11 cellular contexts compared by ENCODE assay signal in genomic region chr1:59013928-59014279, GRCh38.
DNase-seq lines count a peak whose midpoint lies in the region; ATAC-seq and TF ChIP-seq lines count a peak whose summit lies in the region.
"Had no signal": no experiment of that assay in that cellular context is flagged by ENCODE, and none has a peak within 500 bp of the region (broad histone marks: within the 10 kb centered on the region; RNA-seq: fewer than 3 reads in every experiment).

No MANE protein-coding gene starts in this region.

- H3K4ac ChIP-seq in mesenchymal stem cell (ENCODE audit: low read depth in 1 of 2, low read length in 2 of 2): no peak overlapping the region

- CTCF ChIA-PET in mammary epithelial cell (lab: Charles Lee; ENCODE audit: low non-redundant PET): no interaction called here

- no peak for ATAC-seq in GM18868 (IDR thresholded peaks at IDR 0.05; ENCODE audit: unreplicated experiment)

- no peak overlapping the region for H3K18ac ChIP-seq in mesenchymal stem cell (ENCODE audit: low read depth in 1 of 2, low read length in 2 of 2)

- H3K9me3 ChIP-seq in MM.1S (replicated peaks; ENCODE audit: insufficient read depth, low read length): no peaks in the 10 kb centered on the region
- no peaks in the 10 kb centered on the region for H3K9me3 ChIP-seq in mammary epithelial cell (replicated peaks; ENCODE audit: insufficient read depth, low read length)
- peaks cover 6% of the 10 kb centered on the region for H3K9me3 ChIP-seq in mesenchymal stem cell (ENCODE audit: control insufficient read depth, low read length)

- H3K4me1 ChIP-seq in MM.1S (ENCODE audit: low read length) (peaks cover 49% of the 10 kb centered on the region), mammary epithelial cell (ENCODE audit: insufficient read depth, low read length) (peaks cover 19% of the 10 kb centered on the region), mesenchymal stem cell (ENCODE audit: control insufficient read depth, insufficient read depth, low read depth, low read length) (peaks cover 14% of the 10 kb centered on the region)

- H3K27me3 ChIP-seq in MM.1S (replicated peaks; ENCODE audit: insufficient read depth, low read length) (no peaks in the 10 kb centered on the region), mammary epithelial cell (ENCODE audit: insufficient read depth, low read length) (no peaks in the 10 kb centered on the region), mesenchymal stem cell (ENCODE audit: control insufficient read depth in 1 of 2, insufficient read depth in 1 of 2, low read length in 2 of 2) (no peaks in the 10 kb centered on the region)

- no peaks in the 10 kb centered on the region for H3K9me2 ChIP-seq in MM.1S (replicated peaks; ENCODE audit: insufficient read depth, low read length)

- TF ChIP-seq CTCF in MM.1S (IDR thresholded peaks at IDR 0.05; ENCODE audit: low read length): no peak
- TF ChIP-seq CTCF in mammary epithelial cell (conservative IDR thresholded peaks at IDR 0.05 in 1 of 2, IDR thresholded peaks at IDR 0.05 in 1 of 2; ENCODE audit: extremely low read depth in 1 of 2, insufficient read depth in 1 of 2, low read depth in 1 of 2, low read length in 2 of 2): no peak

- H2AK5ac ChIP-seq in mesenchymal stem cell (ENCODE audit: low read length, severe bottlenecking): no peak overlapping the region

- dilution Hi-C loops in mammary epithelial cell (cut with HindIII; ENCODE audit: low sequenced_read_pairs): no loop called here

- peaks cover 32% of the 10 kb centered on the region for H3F3A ChIP-seq in MM.1S (ENCODE audit: insufficient read depth, low read length)

- peak overlapping the region; percentile 61 for H3K9ac ChIP-seq in MM.1S (ENCODE audit: low read length)
- H3K9ac ChIP-seq in mammary epithelial cell (ENCODE audit: insufficient read depth, low read length): no peak overlapping the region
- peak overlapping the region; percentile 89 for H3K9ac ChIP-seq in mesenchymal stem cell (ENCODE audit: low read length)

- WGBS in mammary epithelial cell (ENCODE audit: low coverage, missing lambda C conversion rate): 24% methylated on average over 3 of the region's 3 CpGs
- 13% methylated on average over 2 of the region's 3 CpGs for WGBS in mesenchymal stem cell

- DNase-seq in MM.1S (peak; percentile 19), mammary epithelial cell (no peak), mesenchymal stem cell (no peak), superior temporal gyrus (ENCODE audit: extremely low spot score) (no peak), germinal center (ENCODE audit: low spot score) (no peak), ureter (ENCODE audit: low spot score) (no peak)
- DNase-seq: activated CD8-positive, alpha-beta memory T cell treated with anti-CD3 and anti-CD28 coated beads for 24 hours; NCI-H2081; SHP77 treated with DMSO at 0.1 percent for 48 hours had no signal

- no peak overlapping the region for H2BK15ac ChIP-seq in mesenchymal stem cell (ENCODE audit: low read depth, poor library complexity, severe bottlenecking)

- H2BK120ac ChIP-seq in mesenchymal stem cell (ENCODE audit: low read depth, low read length): no peak overlapping the region

- H4K8ac ChIP-seq in mesenchymal stem cell (ENCODE audit: low read length): no peak overlapping the region

- H3K36me3 ChIP-seq in MM.1S (replicated peaks; ENCODE audit: insufficient read depth, low read length) (no peaks in the 10 kb centered on the region), mammary epithelial cell (ENCODE audit: insufficient read depth, low read length) (no peaks in the 10 kb centered on the region), mesenchymal stem cell (ENCODE audit: control insufficient read depth in 1 of 2, insufficient read depth in 2 of 2, low read depth in 1 of 2, low read length in 2 of 2) (no peaks in the 10 kb centered on the region)

- peaks cover 2% of the 10 kb centered on the region for H3K79me1 ChIP-seq in mesenchymal stem cell (replicated peaks; ENCODE audit: low read length, poor library complexity, severe bottlenecking)

- H3K4me3 ChIP-seq in MM.1S (ENCODE audit: low read length) (peak overlapping the region; percentile 34), mammary epithelial cell (replicated peaks in 1 of 3; ENCODE audit: insufficient read depth in 1 of 3, low read depth in 2 of 3, low read length in 3 of 3) (no peak overlapping the region), mesenchymal stem cell (ENCODE audit: insufficient read depth in 1 of 2, low read depth in 1 of 2, low read length in 2 of 2) (peak overlapping the region in 1 of 2 experiments; percentile 65)

- intact Hi-C loops in mammary epithelial cell (cut with micrococcal nuclease): loop anchor here (2.0 kb wide), 1 partner anchor 229 kb away; the partner anchor contains the start of gene JUN

- H3K27ac ChIP-seq in MM.1S (ENCODE audit: low read length): peak overlapping the region; percentile 75
- peak overlapping the region; percentile 47 for H3K27ac ChIP-seq in mammary epithelial cell (ENCODE audit: insufficient read depth, low read depth, low read length)
- peak overlapping the region; percentile 91 for H3K27ac ChIP-seq in mesenchymal stem cell (ENCODE audit: low read length, poor library complexity, severe bottlenecking)
- peak overlapping the region; percentile 40 for H3K27ac ChIP-seq in temporal lobe (ENCODE audit: low read depth, low read length)

- no peak overlapping the region for H3K14ac ChIP-seq in mesenchymal stem cell (ENCODE audit: low read length in 2 of 2)

- no peaks in the 10 kb centered on the region for H3K79me2 ChIP-seq in MM.1S (ENCODE audit: low read length)
- no peaks in the 10 kb centered on the region for H3K79me2 ChIP-seq in mammary epithelial cell (ENCODE audit: insufficient read depth, low read length)

- no TSS peak for BruUV-seq in mammary epithelial cell (replicated peaks; lab: Mats Ljungman, UMichigan)

- no peak overlapping the region for H2BK12ac ChIP-seq in mesenchymal stem cell (ENCODE audit: low read length in 2 of 2)

- H2AFZ ChIP-seq in MM.1S (ENCODE audit: low read length) (peak overlapping the region; percentile 77), mammary epithelial cell (ENCODE audit: low read depth, low read length) (peak overlapping the region; percentile 74), mesenchymal stem cell (ENCODE audit: low read depth, low read length) (no peak overlapping the region)

- H2BK5ac ChIP-seq in mesenchymal stem cell (ENCODE audit: low read depth, low read length, poor library complexity, severe bottlenecking): peak overlapping the region; percentile 74

- H4K20me1 ChIP-seq in MM.1S (ENCODE audit: insufficient read depth, low read length): no peaks in the 10 kb centered on the region
- H4K20me1 ChIP-seq in mammary epithelial cell (ENCODE audit: insufficient read depth, low read length): no peaks in the 10 kb centered on the region

- in situ Hi-C loops in mammary epithelial cell (cut with MboI; ENCODE audit: low sequenced_read_pairs in 2 of 2): no loop called here

- H3K23ac ChIP-seq in mesenchymal stem cell (ENCODE audit: low read length in 2 of 2): no peak overlapping the region

- H3K4me2 ChIP-seq in MM.1S (ENCODE audit: low read depth, low read length) (peak overlapping the region; percentile 87), mammary epithelial cell (ENCODE audit: insufficient read depth, low read depth, low read length) (peak overlapping the region; percentile 56), mesenchymal stem cell (ENCODE audit: low read length, poor library complexity, severe bottlenecking) (no peak overlapping the region)

- H4K91ac ChIP-seq in mesenchymal stem cell (ENCODE audit: low read length): no peak overlapping the region

Comparison
In these comparisons a context has a peak if more than half of its experiments do, and no peak if none do; other contexts are left out.
1. H3K27ac ChIP-seq: peak in every context shown above with its lines; median percentile 91 in mesenchymal stem cell; 75 in MM.1S; 47 in mammary epithelial cell; 40 in temporal lobe.